In genomic region chr7:66920769-66921395, GRCh38 we compare ENCODE assay signal across 1 cellular context.
TF ChIP-seq lines count a peak whose summit lies in the region.

Gene TMEM248, plus strand, starts transcription at chr7:66921225. Its CDS starts 20,641 bp downstream, at chr7:66941866.

TF ChIP-seq in GM23338, 12 proteins besides CTCF, POLR2A, EP300 and RAD21 (continued from another document):
- TF ChIP-seq REST (IDR thresholded peaks at IDR 0.05; ENCODE audit: unreplicated experiment) (no peak), ZNF331 (CRISPR knock-in tag; IDR thresholded peaks at IDR 0.05; ENCODE audit: low read depth) (no peak), EZH2phosphoT487 (IDR thresholded peaks at IDR 0.05; ENCODE audit: unreplicated experiment) (no peak), CREB1 (CRISPR knock-in tag; IDR thresholded peaks at IDR 0.05; ENCODE audit: low read depth) (peak; percentile 55; the same call in 1 of the 2 replicates)
